ENCODE assay signal across 8 cellular contexts in the genomic region with DNA sequence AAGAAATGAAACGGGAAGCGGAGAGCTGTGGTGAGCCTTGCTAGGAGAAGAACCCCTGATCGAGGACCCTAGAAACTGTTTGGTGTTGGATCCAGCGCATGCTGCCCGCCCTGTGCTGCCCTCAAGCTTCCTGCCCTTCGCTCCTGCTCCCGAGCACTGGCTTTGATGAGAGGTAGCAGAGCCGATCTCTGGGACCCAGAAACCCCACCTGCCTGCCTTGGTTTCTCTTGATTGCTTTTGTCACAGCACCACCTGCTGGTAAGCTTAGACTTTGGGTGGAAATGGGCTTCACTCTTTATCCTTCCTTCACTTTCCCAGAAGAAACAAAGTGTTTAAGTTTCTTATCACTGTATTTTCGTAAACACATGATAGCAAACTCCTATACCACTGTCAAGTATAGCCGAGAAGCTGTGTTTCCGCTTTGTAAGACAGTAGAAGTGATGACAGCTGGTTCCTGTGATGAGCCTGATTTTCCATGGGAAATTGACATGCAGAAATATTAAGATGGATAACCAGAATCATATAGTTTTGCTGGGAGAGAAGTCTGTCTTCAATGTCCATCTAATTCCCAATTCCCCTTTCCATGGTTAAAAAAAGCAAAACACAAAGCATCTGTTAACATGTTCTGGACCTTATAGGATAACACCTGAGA.
DNase-seq lines count a peak whose midpoint lies in the region; ATAC-seq and TF ChIP-seq lines count a peak whose summit lies in the region.

No MANE protein-coding gene starts in this region.

- H3K9me3 Mint-ChIP-seq in CD4-positive, alpha-beta memory T cell: no peaks in the 10 kb centered on the region
- H3K9me3 Mint-ChIP-seq in endothelial cell (ENCODE audit: unreplicated experiment): no peaks in the 10 kb centered on the region
- peaks cover 0 to 1% of the 10 kb centered on the region in 2 donors for H3K9me3 Mint-ChIP-seq in stimulated activated naive B cell treated with anti-CD40 and anti-IgM and Interleukin-4, amounts not matched to agents 10 μg/mL and 1 μg/mL and 100 μg/mL, for 72 hours

- H3K4me1 ChIP-seq in CD4-positive, alpha-beta memory T cell (ENCODE audit: insufficient read depth, low read length): peaks cover 5% of the 10 kb centered on the region
- H3K4me1 ChIP-seq in mucosa of descending colon (ENCODE audit: low read depth): no peaks in the 10 kb centered on the region

- peaks cover 3% of the 10 kb centered on the region for H3K36me3 ChIP-seq in CD4-positive, alpha-beta memory T cell (ENCODE audit: insufficient read depth, low read length)
- H3K36me3 ChIP-seq in H7 (replicated peaks; ENCODE audit: control insufficient read depth, insufficient read depth, low read length) (peaks cover 16% of the 10 kb centered on the region), mucosa of descending colon (ENCODE audit: low read depth) (no peaks in the 10 kb centered on the region)

- peaks cover 0 to 8% (median 6%) of the 10 kb centered on the region in 4 donors for H3K4me1 Mint-ChIP-seq in CD4-positive, alpha-beta memory T cell
- peaks cover 8% of the 10 kb centered on the region for H3K4me1 Mint-ChIP-seq in endothelial cell (ENCODE audit: unreplicated experiment)
- H3K4me1 Mint-ChIP-seq in stimulated activated naive B cell treated with anti-CD40 and anti-IgM and Interleukin-4, amounts not matched to agents 10 μg/mL and 1 μg/mL and 100 μg/mL, for 72 hours: peaks cover 4 to 10% of the 10 kb centered on the region in 2 donors

- DNase-seq in CD4-positive, alpha-beta memory T cell: peak in 4 of 5 donors; percentile 36 to 51 (median 48)
- DNase-seq in H7 (peak; percentile 83), NCI-H526 treated with DMSO at 0.1 percent for 48 hours (lab: John Stamatoyannopoulos, UW) (peak; percentile 35), endothelial cell (ENCODE audit: low spot score) (peak; percentile 53), mucosa of descending colon (peak in 1 of 3 donors; percentile 75)
- peak; percentile 23 for DNase-seq in activated CD8-positive, alpha-beta memory T cell treated with anti-CD3 and anti-CD28 coated beads, Interleukin-2, amount 50 U/mL, for 24 hours (ENCODE audit: extremely low read depth)
- peak; percentile 23 for DNase-seq in stimulated activated naive B cell treated with anti-CD40 and anti-IgM and Interleukin-4, amounts not matched to agents 10 μg/mL and 1 μg/mL and 100 μg/mL, for 72 hours

- TF ChIP-seq CTCF in endothelial cell (IDR thresholded peaks at IDR 0.05; ENCODE audit: unreplicated experiment) (peak; percentile 75), mucosa of descending colon (IDR thresholded peaks at IDR 0.05) (peak; percentile 36)

- no peak overlapping the region for H3K4me3 ChIP-seq in CD4-positive, alpha-beta memory T cell (ENCODE audit: low read length in 2 of 2)
- H3K4me3 ChIP-seq in H7 (ENCODE audit: insufficient read depth, low read depth, low read length): no peak overlapping the region
- no peak overlapping the region for H3K4me3 ChIP-seq in mucosa of descending colon

- peaks cover 8% of the 10 kb centered on the region in 2 donors for H3K36me3 Mint-ChIP-seq in CD4-positive, alpha-beta memory T cell
- peaks cover 21% of the 10 kb centered on the region for H3K36me3 Mint-ChIP-seq in endothelial cell (ENCODE audit: low read depth, unreplicated experiment)
- peaks cover 16 to 23% of the 10 kb centered on the region in 2 donors for H3K36me3 Mint-ChIP-seq in stimulated activated naive B cell treated with anti-CD40 and anti-IgM and Interleukin-4, amounts not matched to agents 10 μg/mL and 1 μg/mL and 100 μg/mL, for 72 hours

- no peaks in the 10 kb centered on the region for H3K9me3 ChIP-seq in CD4-positive, alpha-beta memory T cell (ENCODE audit: control insufficient read depth in 1 of 2, low read length in 2 of 2)
- H3K9me3 ChIP-seq in mucosa of descending colon: no peaks in the 10 kb centered on the region

- H3K27ac ChIP-seq in CD4-positive, alpha-beta memory T cell (ENCODE audit: low read depth, low read length): no peak overlapping the region

- no peaks in the 10 kb centered on the region for H3K27me3 ChIP-seq in CD4-positive, alpha-beta memory T cell (ENCODE audit: insufficient read depth, low read length)
- no peaks in the 10 kb centered on the region for H3K27me3 ChIP-seq in H7 (ENCODE audit: control insufficient read depth, insufficient read depth, low read length)

- CTCF ChIA-PET in CD4-positive, alpha-beta memory T cell (lab: Charles Lee; ENCODE audit: partially characterized antibody): interaction anchor here (0.7 to 4.3 kb wide), 26 partner anchors 10 to 808 kb away, joined by 3 to 39 read pairs (median 4); a partner anchor contains a TSS

- peak overlapping the region in 1 of 7 donors; percentile 18 for H3K27ac Mint-ChIP-seq in CD4-positive, alpha-beta memory T cell
- no peak overlapping the region for H3K27ac Mint-ChIP-seq in endothelial cell (ENCODE audit: unreplicated experiment)
- no peak overlapping the region for H3K27ac Mint-ChIP-seq in stimulated activated naive B cell treated with anti-CD40 and anti-IgM and Interleukin-4, amounts not matched to agents 10 μg/mL and 1 μg/mL and 100 μg/mL, for 72 hours

- no peaks in the 10 kb centered on the region for H3K27me3 Mint-ChIP-seq in CD4-positive, alpha-beta memory T cell
- H3K27me3 Mint-ChIP-seq in endothelial cell (ENCODE audit: unreplicated experiment): peaks cover 20% of the 10 kb centered on the region
- H3K27me3 Mint-ChIP-seq in stimulated activated naive B cell treated with anti-CD40 and anti-IgM and Interleukin-4, amounts not matched to agents 10 μg/mL and 1 μg/mL and 100 μg/mL, for 72 hours: no peaks in the 10 kb centered on the region

- peak overlapping the region in 5 of 8 donors; percentile 51 to 78 (median 69) for H3K4me3 Mint-ChIP-seq in CD4-positive, alpha-beta memory T cell
- H3K4me3 Mint-ChIP-seq in endothelial cell (ENCODE audit: unreplicated experiment): no peak overlapping the region
- peak overlapping the region in 1 of 2 donors; percentile 22 for H3K4me3 Mint-ChIP-seq in stimulated activated naive B cell treated with anti-CD40 and anti-IgM and Interleukin-4, amounts not matched to agents 10 μg/mL and 1 μg/mL and 100 μg/mL, for 72 hours

- POLR2A ChIA-PET in CD4-positive, alpha-beta memory T cell (lab: Charles Lee; ENCODE audit: partially characterized antibody): interaction anchor here (2.9 kb wide), 1 partner anchor 268 kb away, joined by 17 read pairs; a partner anchor contains a TSS

- intact Hi-C loops in CD4-positive, alpha-beta memory T cell (cut with micrococcal nuclease): loop anchor here (1.0 to 5.0 kb wide), 3 partner anchors 267 to 795 kb away; a partner anchor contains a TSS
- intact Hi-C loops in mucosa of descending colon (cut with DNase I, micrococcal nuclease): loop anchor here (5.0 to 10.0 kb wide), 2 partner anchors 395 to 398 kb away; no protein-coding TSS in a partner anchor

- ATAC-seq in mucosa of descending colon (peak; percentile 61), HG03457 (IDR thresholded peaks at IDR 0.05; ENCODE audit: unreplicated experiment) (no peak)
- ATAC-seq in stimulated activated naive B cell treated with anti-CD40 and anti-IgM and Interleukin-4, amounts not matched to agents 10 μg/mL and 1 μg/mL and 100 μg/mL, for 72 hours (replicated peaks): peak; percentile 69 to 76
